ENCODE assay signal across 15 cellular contexts in genomic region chr22:41857860-41858199, GRCh38. TPM values are rescaled to one million over a fixed set of nuclear protein-coding genes. Genes with fewer than 3 reads are reported as not detected.
A peak's percentile ranks its signal among the peaks of the same experiment; 100 is the strongest.
DNase-seq lines count a peak whose midpoint lies in the region; ATAC-seq and TF ChIP-seq lines count a peak whose summit lies in the region.
"Had no signal": no experiment of that assay in that cellular context is flagged by ENCODE, and none has a peak within 500 bp of the region (broad histone marks: within the 10 kb centered on the region; RNA-seq: fewer than 3 reads in every experiment).

No MANE protein-coding gene starts in this region.

- no peak; the same call in 1 of the 2 replicates for TF ChIP-seq CTCF in Loucy (conservative IDR thresholded peaks at IDR 0.05; ENCODE audit: low read length)
- peak; percentile 47 for TF ChIP-seq CTCF in chondrocyte (IDR thresholded peaks at IDR 0.05)
- TF ChIP-seq CTCF in neural crest cell (conservative IDR thresholded peaks at IDR 0.05), result no peak
- no peak for TF ChIP-seq CTCF in GM10266 (IDR thresholded peaks at IDR 0.05; ENCODE audit: control insufficient read depth, insufficient read depth, low read depth, missing control alignments)

- H3K4me3 Mint-ChIP-seq in activated CD8-positive, alpha-beta memory T cell treated with anti-CD3 and anti-CD28 coated beads, Interleukin-2, amount 10 ng/mL, durations not matched to agents 7 days and 5 days, result no peak overlapping the region
- no peak overlapping the region for H3K4me3 Mint-ChIP-seq in chondrocyte (ENCODE audit: unreplicated experiment)
- no peak overlapping the region for H3K4me3 Mint-ChIP-seq in neural crest cell

- H3K36me3 ChIP-seq in Loucy (ENCODE audit: insufficient read depth, low read length), result peaks cover 9% of the 10 kb centered on the region; the same call in 1 of the 2 replicates
- H3K36me3 ChIP-seq: brain microvascular endothelial cell, transverse colon had no signal

- peaks cover 22% of the 10 kb centered on the region for H3K4me1 ChIP-seq in Loucy (ENCODE audit: insufficient read depth, low read length, poor library complexity, severe bottlenecking)

- H3K27me3 Mint-ChIP-seq in activated CD8-positive, alpha-beta memory T cell treated with anti-CD3 and anti-CD28 coated beads, Interleukin-2, amount 10 ng/mL, durations not matched to agents 7 days and 5 days, result no peaks in the 10 kb centered on the region
- H3K27me3 Mint-ChIP-seq in chondrocyte (ENCODE audit: low read depth) (no peaks in the 10 kb centered on the region), neural crest cell (ENCODE audit: low read depth) (no peaks in the 10 kb centered on the region)

- H3K79me2 ChIP-seq in Loucy (ENCODE audit: insufficient read depth, low read length), result peaks cover 100% of the 10 kb centered on the region

- peak overlapping the region; percentile 79 for H3K27ac Mint-ChIP-seq in activated CD8-positive, alpha-beta memory T cell treated with anti-CD3 and anti-CD28 coated beads, Interleukin-2, amount 10 ng/mL, durations not matched to agents 7 days and 5 days
- peak overlapping the region; percentile 90 for H3K27ac Mint-ChIP-seq in chondrocyte (ENCODE audit: unreplicated experiment)
- H3K27ac Mint-ChIP-seq in neural crest cell (ENCODE audit: unreplicated experiment), result peak overlapping the region; percentile 47

- no peak for DNase-seq in activated CD8-positive, alpha-beta memory T cell treated with anti-CD3 and anti-CD28 coated beads, Interleukin-2, amount 10 ng/mL, durations not matched to agents 7 days and 5 days
- DNase-seq in activated CD8-positive, alpha-beta memory T cell treated with anti-CD3 and anti-CD28 coated beads for 24 hours, result no peak
- DNase-seq in chondrocyte (ENCODE audit: low spot score) (no peak), neural crest cell (ENCODE audit: low read depth, low spot score) (no peak), GM10266 (ENCODE audit: extremely low spot score) (no peak), MV-4-11 (lab: John Stamatoyannopoulos, UW) (no peak)
- DNase-seq: NCI-H1092 treated with DMSO at 0.1 percent for 48 hours, NCI-H446 had no signal

- H3K4me3 ChIP-seq in Loucy (ENCODE audit: low read length, poor library complexity, severe bottlenecking), result no peak overlapping the region
- H3K4me3 ChIP-seq: GM12878, transverse colon had no signal

- peak overlapping the region; percentile 2 for H3K4me2 ChIP-seq in Loucy (ENCODE audit: low read depth, low read length, poor library complexity, severe bottlenecking)

- H3F3A ChIP-seq in Loucy (ENCODE audit: low read depth), result no peaks in the 10 kb centered on the region

- H3K9me2 ChIP-seq in Loucy (replicated peaks; ENCODE audit: low read depth, low read length), result no peaks in the 10 kb centered on the region

- CTCF ChIA-PET in activated CD8-positive, alpha-beta memory T cell treated with anti-CD3 and anti-CD28 coated beads, Interleukin-2, amount 10 ng/mL, durations not matched to agents 7 days and 5 days (lab: Charles Lee), result interaction anchor here (0.9 to 5.7 kb wide), 14 partner anchors 11 to 191 kb away, joined by 3 to 40 read pairs (median 6); partner anchors contain the start of genes CCDC134, CENPM, MEI1 and SREBF2

- H2AFZ ChIP-seq in Loucy (ENCODE audit: low read length), result no peak overlapping the region

- ATAC-seq in activated CD8-positive, alpha-beta memory T cell treated with anti-CD3 and anti-CD28 coated beads, Interleukin-2, amount 10 ng/mL, durations not matched to agents 7 days and 5 days, result no peak
- no peak for ATAC-seq in HG03520 (IDR thresholded peaks at IDR 0.05; ENCODE audit: unreplicated experiment)

- peaks cover 10% of the 10 kb centered on the region for H3K36me3 Mint-ChIP-seq in activated CD8-positive, alpha-beta memory T cell treated with anti-CD3 and anti-CD28 coated beads, Interleukin-2, amount 10 ng/mL, durations not matched to agents 7 days and 5 days
- H3K36me3 Mint-ChIP-seq in chondrocyte (ENCODE audit: low read depth), result no peaks in the 10 kb centered on the region
- peaks cover 8% of the 10 kb centered on the region for H3K36me3 Mint-ChIP-seq in neural crest cell (ENCODE audit: low read depth)

- no peaks in the 10 kb centered on the region for H3K27me3 ChIP-seq in Loucy (ENCODE audit: insufficient read depth, low read length, poor library complexity, severe bottlenecking)
- H3K27me3 ChIP-seq: brain microvascular endothelial cell, transverse colon had no signal

- peaks cover 71% of the 10 kb centered on the region for H3K4me1 Mint-ChIP-seq in activated CD8-positive, alpha-beta memory T cell treated with anti-CD3 and anti-CD28 coated beads, Interleukin-2, amount 10 ng/mL, durations not matched to agents 7 days and 5 days
- H3K4me1 Mint-ChIP-seq in chondrocyte (ENCODE audit: low read depth) (peaks cover 69% of the 10 kb centered on the region), neural crest cell (peaks cover 44% of the 10 kb centered on the region)

- peak overlapping the region; percentile 14 for H3K9ac ChIP-seq in Loucy (ENCODE audit: low read depth, low read length, poor library complexity, severe bottlenecking)

- H3K9me3 Mint-ChIP-seq in activated CD8-positive, alpha-beta memory T cell treated with anti-CD3 and anti-CD28 coated beads, Interleukin-2, amount 10 ng/mL, durations not matched to agents 7 days and 5 days (ENCODE audit: low read depth), result no peaks in the 10 kb centered on the region
- H3K9me3 Mint-ChIP-seq in chondrocyte (ENCODE audit: low read depth) (no peaks in the 10 kb centered on the region), neural crest cell (no peaks in the 10 kb centered on the region)

- peaks cover 92% of the 10 kb centered on the region for H4K20me1 ChIP-seq in Loucy (ENCODE audit: insufficient read depth, low read length, poor library complexity, severe bottlenecking)

- no peaks in the 10 kb centered on the region for H3K9me3 ChIP-seq in Loucy (ENCODE audit: insufficient read depth, low read depth, low read length)
- H3K9me3 ChIP-seq: transverse colon had no signal

RNA-seq across cellular contexts. Expression of gene SREBF2, which starts 24.9 kb away (rescaled TPM):
- 100 to 1,000 TPM; 130 to 135 TPM for total RNA-seq in activated CD8-positive, alpha-beta memory T cell treated with anti-CD3 and anti-CD28 coated beads, Interleukin-2, amount 10 ng/mL, durations not matched to agents 7 days and 5 days
- total RNA-seq in chondrocyte (91.3 to 106 TPM (median 100 TPM) in 3 replicates), neural crest cell (194 and 209 TPM in 2 replicates)

RNA-seq across cellular contexts. Expression of gene SHISA8, which starts 57.0 kb away (rescaled TPM):
- total RNA-seq in activated CD8-positive, alpha-beta memory T cell treated with anti-CD3 and anti-CD28 coated beads, Interleukin-2, amount 10 ng/mL, durations not matched to agents 7 days and 5 days, result under 1 TPM; 0.30 to 0.70 TPM
- total RNA-seq in chondrocyte, result not detected in 3 replicates
- 0.19 TPM in 1 of 2 replicates, not detected in the other for total RNA-seq in neural crest cell
- total RNA-seq: liver, omental fat pad had no signal

RNA-seq across cellular contexts. Expression of gene CCDC134, which starts 57.4 kb away (rescaled TPM):
- total RNA-seq in activated CD8-positive, alpha-beta memory T cell treated with anti-CD3 and anti-CD28 coated beads, Interleukin-2, amount 10 ng/mL, durations not matched to agents 7 days and 5 days, result 10 to 100 TPM; 25.3 to 27.9 TPM
- 6.6 to 10.1 TPM (median 7.0 TPM) in 3 replicates for total RNA-seq in chondrocyte
- total RNA-seq in neural crest cell, result 23.0 and 26.0 TPM in 2 replicates
